9 cellular contexts compared by ENCODE assay signal in genomic region chr3:125121246-125122010, GRCh38.
DNase-seq lines count a peak whose midpoint lies in the region; ATAC-seq and TF ChIP-seq lines count a peak whose summit lies in the region.
"Had no signal": no experiment of that assay in that cellular context is flagged by ENCODE, and none has a peak within 500 bp of the region (broad histone marks: within the 10 kb centered on the region; RNA-seq: fewer than 3 reads in every experiment).

No MANE protein-coding gene starts in this region.

- no peak for TF ChIP-seq CTCF in astrocyte of the spinal cord (IDR thresholded peaks at IDR 0.05; ENCODE audit: low read depth, low read length)
- TF ChIP-seq CTCF in RWPE1 (conservative IDR thresholded peaks at IDR 0.05; ENCODE audit: low read depth), result no peak
- TF ChIP-seq CTCF in heart left ventricle (IDR thresholded peaks at IDR 0.05), result no peak

- H3K9me3 ChIP-seq in trophoblast cell (ENCODE audit: insufficient read depth, low read depth, low read length), result no peaks in the 10 kb centered on the region
- no peaks in the 10 kb centered on the region for H3K9me3 ChIP-seq in MG63
- H3K9me3 ChIP-seq in heart left ventricle, result no peaks in the 10 kb centered on the region

- CTCF ChIA-PET in RWPE1 (lab: Yijun Ruan, JAX), result interaction anchor here (0.7 kb wide), 1 partner anchor 46 kb away, joined by 4 read pairs; no protein-coding TSS in a partner anchor

- no peak overlapping the region for H4K8ac ChIP-seq in trophoblast cell (ENCODE audit: low read depth, low read length)

- H2AFZ ChIP-seq in trophoblast cell (ENCODE audit: insufficient read depth, low read length, poor library complexity), result no peak overlapping the region

- POLR2A ChIA-PET in RWPE1 (lab: Yijun Ruan, JAX; ENCODE audit: low non-redundant PET), result no interaction called here

- no peak overlapping the region for H3K27ac ChIP-seq in trophoblast cell (ENCODE audit: low read depth, low read length)
- H3K27ac ChIP-seq in RWPE1, result no peak overlapping the region; the same call in 1 of the 2 replicates
- no peak overlapping the region for H3K27ac ChIP-seq in heart left ventricle
- H3K27ac ChIP-seq: SK-N-MC had no signal

- in situ Hi-C loops in astrocyte of the spinal cord (cut with HindIII; ENCODE audit: low sequenced_read_pairs), result no loop called here

- ATAC-seq in GM18909 (IDR thresholded peaks at IDR 0.05; ENCODE audit: poor library complexity, unreplicated experiment), result peak; percentile 36
- peak; percentile 38 for ATAC-seq in HG03442 (IDR thresholded peaks at IDR 0.05; ENCODE audit: unreplicated experiment)
- no peak for ATAC-seq in heart left ventricle

- H3K23ac ChIP-seq in trophoblast cell (ENCODE audit: low read length), result no peak overlapping the region

- H3K9ac ChIP-seq in trophoblast cell (ENCODE audit: low read length), result no peak overlapping the region

- H3K4ac ChIP-seq in trophoblast cell (ENCODE audit: low read depth, low read length), result no peak overlapping the region

- H3K4me2 ChIP-seq in trophoblast cell (ENCODE audit: low read length), result no peak overlapping the region

- peak; percentile 17 for DNase-seq in astrocyte of the spinal cord (ENCODE audit: low read depth, low spot score)
- DNase-seq in trophoblast cell, result peak in 1 of 2 donors; percentile 12
- no peak for DNase-seq in MG63
- no peak for DNase-seq in T-helper 9 cell
- no peak for DNase-seq in RWPE1 (ENCODE audit: low spot score)
- no peak for DNase-seq in heart left ventricle

- no peak overlapping the region for H2BK5ac ChIP-seq in trophoblast cell (ENCODE audit: low read depth, low read length, poor library complexity)

- H3K4me3 ChIP-seq in astrocyte of the spinal cord (ENCODE audit: low read depth, low read length), result no peak overlapping the region
- no peak overlapping the region for H3K4me3 ChIP-seq in trophoblast cell (ENCODE audit: low read depth, low read length)
- H3K4me3 ChIP-seq in MG63, result no peak overlapping the region
- no peak overlapping the region for H3K4me3 ChIP-seq in heart left ventricle
- H3K4me3 ChIP-seq: SK-N-MC had no signal

- H3K18ac ChIP-seq in trophoblast cell (ENCODE audit: low read length), result no peak overlapping the region

- H3K36me3 ChIP-seq in trophoblast cell (ENCODE audit: control insufficient read depth in 1 of 2, insufficient read depth in 2 of 2, low read length in 2 of 2), result no peaks in the 10 kb centered on the region
- no peaks in the 10 kb centered on the region for H3K36me3 ChIP-seq in MG63
- no peaks in the 10 kb centered on the region for H3K36me3 ChIP-seq in heart left ventricle

- peaks cover 17% of the 10 kb centered on the region for H3K79me1 ChIP-seq in trophoblast cell (ENCODE audit: low read length)

- intact Hi-C loops in heart left ventricle (cut with DNase I), result loop anchor here in 1 of 10 donors (5.0 kb wide), 1 partner anchor 49 kb away; no protein-coding TSS in a partner anchor

- no CpG with 5 or more reads among the region's 8 CpGs for WGBS in trophoblast cell (ENCODE audit: extremely low coverage, insufficient coverage, insufficient read length)
- 79 to 87% (median 84%) methylated on average over 8 of the region's 8 CpGs for WGBS in heart left ventricle, 4 donors

- no peak overlapping the region for H4K91ac ChIP-seq in trophoblast cell (ENCODE audit: low read depth, low read length)

- H3K79me2 ChIP-seq in trophoblast cell (ENCODE audit: control insufficient read depth, insufficient read depth, low read length, poor library complexity), result no peaks in the 10 kb centered on the region

- H2BK120ac ChIP-seq in trophoblast cell (ENCODE audit: insufficient read depth, low read length, poor library complexity), result no peak overlapping the region

- H3K27me3 ChIP-seq in trophoblast cell (ENCODE audit: insufficient read depth, low read length) (no peaks in the 10 kb centered on the region), MG63 (no peaks in the 10 kb centered on the region), heart left ventricle (no peaks in the 10 kb centered on the region)

- no peak overlapping the region for H4K12ac ChIP-seq in trophoblast cell (ENCODE audit: low read depth, low read length)

- no peak overlapping the region for H2AK5ac ChIP-seq in trophoblast cell (ENCODE audit: low read length)

- no peak for TF ChIP-seq POLR2A in heart left ventricle (IDR thresholded peaks at IDR 0.05)

- peak overlapping the region; percentile 23 for H2BK12ac ChIP-seq in trophoblast cell (ENCODE audit: low read length)

- H3K14ac ChIP-seq in trophoblast cell (ENCODE audit: low read length), result no peak overlapping the region

- H3K4me1 ChIP-seq in trophoblast cell (ENCODE audit: control insufficient read depth in 1 of 2, insufficient read depth in 2 of 2, low read length in 2 of 2) (peaks cover 15 to 27% of the 10 kb centered on the region in 2 experiments), heart left ventricle (peaks cover 0 to 56% (median 16%) of the 10 kb centered on the region in 12 donors)

Comparison
In these comparisons a context has a peak if more than half of its experiments do, and no peak if none do; other contexts are left out.
1. ATAC-seq: peak in GM18909 (single experiment) and HG03442 (single experiment); none in heart left ventricle (0 of 4).